In genomic region chr7:45190406-45191165, GRCh38 we compare ENCODE assay signal across 18 cellular contexts. TPM values are rescaled to one million over a fixed set of nuclear protein-coding genes. Genes with fewer than 3 reads are reported as not detected.
A peak's percentile ranks its signal among the peaks of the same experiment; 100 is the strongest.
DNase-seq lines count a peak whose midpoint lies in the region; ATAC-seq and TF ChIP-seq lines count a peak whose summit lies in the region.
"Had no signal": no experiment of that assay in that cellular context is flagged by ENCODE, and none has a peak within 500 bp of the region (broad histone marks: within the 10 kb centered on the region; RNA-seq: fewer than 3 reads in every experiment).

No MANE protein-coding gene starts in this region.

- H4K20me1 ChIP-seq in osteoblast (ENCODE audit: insufficient read depth, low read length) (no peaks in the 10 kb centered on the region), smooth muscle cell (ENCODE audit: low read depth) (no peaks in the 10 kb centered on the region)

- peaks cover 26% of the 10 kb centered on the region for H3K4me1 Mint-ChIP-seq in stimulated activated naive CD8-positive, alpha-beta T cell treated with anti-CD3 and anti-CD28 coated beads, Interleukin-15, amount 100 ng/mL, for 72 hours

- no peaks in the 10 kb centered on the region for H3K79me2 ChIP-seq in osteoblast (ENCODE audit: insufficient read depth, low read length)
- no peaks in the 10 kb centered on the region for H3K79me2 ChIP-seq in smooth muscle cell (ENCODE audit: low read depth)

- H2AFZ ChIP-seq in osteoblast (ENCODE audit: low read length) (no peak overlapping the region), smooth muscle cell (ENCODE audit: low read depth) (no peak overlapping the region)
- H2AFZ ChIP-seq: PC-9 had no signal

- peaks cover 27% of the 10 kb centered on the region for H3K27me3 ChIP-seq in osteoblast (ENCODE audit: insufficient read depth, low read length)
- H3K27me3 ChIP-seq in smooth muscle cell (ENCODE audit: low read depth) = no peaks in the 10 kb centered on the region

- H3F3A ChIP-seq in smooth muscle cell (ENCODE audit: low read depth) = no peaks in the 10 kb centered on the region

- no peak for TF ChIP-seq CTCF in osteoblast (IDR thresholded peaks at IDR 0.05; ENCODE audit: extremely low read depth, low read depth, low read length)
- TF ChIP-seq CTCF in smooth muscle cell (IDR thresholded peaks at IDR 0.05; ENCODE audit: borderline replicate concordance, insufficient read depth, poor library complexity, severe bottlenecking) = no peak

- 85% methylated on average over 15 of the region's 15 CpGs for WGBS in smooth muscle cell (ENCODE audit: low lambda C conversion rate)

- no peak overlapping the region for H3K4me3 Mint-ChIP-seq in stimulated activated naive CD8-positive, alpha-beta T cell treated with anti-CD3 and anti-CD28 coated beads, Interleukin-15, amount 100 ng/mL, for 72 hours
- H3K4me3 Mint-ChIP-seq: CD4-positive, CD25-positive, alpha-beta regulatory T cell had no signal

- H3K9me3 ChIP-seq in osteoblast (ENCODE audit: low read depth, low read length) (no peaks in the 10 kb centered on the region), smooth muscle cell (replicated peaks; ENCODE audit: low read depth) (no peaks in the 10 kb centered on the region)

- no peak overlapping the region for H3K9ac ChIP-seq in smooth muscle cell (ENCODE audit: low read depth)
- H3K9ac ChIP-seq: KMS-11 had no signal

- peaks cover 44% of the 10 kb centered on the region for H3K27me3 Mint-ChIP-seq in stimulated activated naive CD8-positive, alpha-beta T cell treated with anti-CD3 and anti-CD28 coated beads, Interleukin-15, amount 100 ng/mL, for 72 hours

- H3K27ac ChIP-seq in osteoblast (ENCODE audit: low read depth, low read length) (no peak overlapping the region), smooth muscle cell (ENCODE audit: low read depth) (no peak overlapping the region)
- H3K27ac ChIP-seq: KMS-11, PC-9 had no signal

- H3K36me3 ChIP-seq in osteoblast (ENCODE audit: insufficient read depth, low read length) = no peaks in the 10 kb centered on the region
- no peaks in the 10 kb centered on the region for H3K36me3 ChIP-seq in smooth muscle cell (ENCODE audit: low read depth)

- no peak overlapping the region for H3K4me3 ChIP-seq in osteoblast (ENCODE audit: insufficient read depth, low read length)
- H3K4me3 ChIP-seq in smooth muscle cell = no peak overlapping the region
- H3K4me3 ChIP-seq: PC-9 had no signal

- no peak overlapping the region for H3K27ac Mint-ChIP-seq in stimulated activated naive CD8-positive, alpha-beta T cell treated with anti-CD3 and anti-CD28 coated beads, Interleukin-15, amount 100 ng/mL, for 72 hours
- H3K27ac Mint-ChIP-seq: CD4-positive, CD25-positive, alpha-beta regulatory T cell had no signal

- DNase-seq in stimulated activated naive CD8-positive, alpha-beta T cell treated with anti-CD3 and anti-CD28 coated beads, Interleukin-15, Interleukin-2, amounts not matched to agents 100 U/mL and 50 U/mL, for 24 hours = peak; percentile 0
- no peak for DNase-seq in stimulated activated naive CD8-positive, alpha-beta T cell treated with anti-CD3 and anti-CD28 coated beads, Interleukin-15, amount 100 ng/mL, for 72 hours
- DNase-seq in iPS-NIHi7 (ENCODE audit: extremely low spot score) (peak; percentile 20), osteoblast (ENCODE audit: insufficient read length, low spot score, missing footprints) (peak; percentile 41), HCEC 1CT (no peak), smooth muscle cell (lab: John Stamatoyannopoulos, UW; ENCODE audit: unreplicated experiment) (no peak)
- DNase-seq: AML-193; CD4-positive, CD25-positive, alpha-beta regulatory T cell; DMS53; NCI-H1092 treated with DMSO at 0.1 percent for 48 hours; NCI-H1694 treated with DMSO at 0.1 percent for 48 hours; NCI-H446; PC-9 had no signal

- H3K4me2 ChIP-seq in osteoblast (ENCODE audit: insufficient read depth, low read length) (no peak overlapping the region), smooth muscle cell (no peak overlapping the region)
- H3K4me2 ChIP-seq: KMS-11, PC-9 had no signal

- ATAC-seq in stimulated activated naive CD8-positive, alpha-beta T cell treated with anti-CD3 and anti-CD28 coated beads, Interleukin-15, Interleukin-2, amounts not matched to agents 100 U/mL and 50 U/mL, for 24 hours = no peak
- ATAC-seq in stimulated activated naive CD8-positive, alpha-beta T cell treated with anti-CD3 and anti-CD28 coated beads, Interleukin-15, amount 100 ng/mL, for 72 hours = no peak
- no peak for ATAC-seq in HG03439 (IDR thresholded peaks at IDR 0.05; ENCODE audit: unreplicated experiment)
- no peak for ATAC-seq in SK-N-SH treated with all-trans-retinoic acid at 6 μM for 48 hours
- ATAC-seq: Right ventricle myocardium inferior had no signal

- no peaks in the 10 kb centered on the region for H3K4me1 ChIP-seq in osteoblast (ENCODE audit: insufficient read depth, low read length)
- H3K4me1 ChIP-seq in smooth muscle cell (ENCODE audit: low read depth) = no peaks in the 10 kb centered on the region

- peaks cover 7 to 15% of the 10 kb centered on the region in 2 donors for H3K9me3 Mint-ChIP-seq in stimulated activated naive CD8-positive, alpha-beta T cell treated with anti-CD3 and anti-CD28 coated beads, Interleukin-15, amount 100 ng/mL, for 72 hours

TF ChIP-seq in SK-N-SH treated with all-trans-retinoic acid at 6 μM for 48 hours, 23 proteins besides CTCF, POLR2A, EP300 and RAD21:
- no peak for TF ChIP-seq POU6F1 (CRISPR knock-in tag; IDR thresholded peaks at IDR 0.05; ENCODE audit: borderline replicate concordance, low read depth)
- no peak for TF ChIP-seq ESRRG (CRISPR knock-in tag; IDR thresholded peaks at IDR 0.05)
- no peak for TF ChIP-seq ZNF70 (CRISPR knock-in tag; IDR thresholded peaks at IDR 0.05)
- TF ChIP-seq TOX (CRISPR knock-in tag; IDR thresholded peaks at IDR 0.05; ENCODE audit: borderline replicate concordance) = no peak
- TF ChIP-seq ISL1 (CRISPR knock-in tag; IDR thresholded peaks at IDR 0.05) = no peak
- no peak for TF ChIP-seq GLIS3 (CRISPR knock-in tag; IDR thresholded peaks at IDR 0.05)
- TF ChIP-seq PPARA (CRISPR knock-in tag; IDR thresholded peaks at IDR 0.05; ENCODE audit: borderline replicate concordance) = no peak

RNA-seq across cellular contexts. Expression of gene RAMP3, which starts 33.0 kb away (rescaled TPM):
- not detected in 2 replicates for total RNA-seq in osteoblast
- not detected in 2 replicates for total RNA-seq in smooth muscle cell
- not detected in 2 replicates for polyA plus RNA-seq in smooth muscle cell
- total RNA-seq: CD4-positive, CD25-positive, alpha-beta regulatory T cell; MCF 10A; PC-9 had no signal
- polyA plus RNA-seq: CD4-positive, CD25-positive, alpha-beta regulatory T cell had no signal

Comparison
In these comparisons a context has a peak if more than half of its experiments do, and no peak if none do; other contexts are left out.
1. DNase-seq: peak in stimulated activated naive CD8-positive, alpha-beta T cell treated with anti-CD3 and anti-CD28 coated beads, Interleukin-15, Interleukin-2, amounts not matched to agents 100 U/mL and 50 U/mL, for 24 hours (single experiment), iPS-NIHi7 (single experiment) and osteoblast (single experiment); none in stimulated activated naive CD8-positive, alpha-beta T cell treated with anti-CD3 and anti-CD28 coated beads, Interleukin-15, amount 100 ng/mL, for 72 hours (0 of 2), HCEC 1CT (single experiment) and smooth muscle cell (single experiment).